15 cellular contexts compared by ENCODE assay signal in the genomic region with DNA sequence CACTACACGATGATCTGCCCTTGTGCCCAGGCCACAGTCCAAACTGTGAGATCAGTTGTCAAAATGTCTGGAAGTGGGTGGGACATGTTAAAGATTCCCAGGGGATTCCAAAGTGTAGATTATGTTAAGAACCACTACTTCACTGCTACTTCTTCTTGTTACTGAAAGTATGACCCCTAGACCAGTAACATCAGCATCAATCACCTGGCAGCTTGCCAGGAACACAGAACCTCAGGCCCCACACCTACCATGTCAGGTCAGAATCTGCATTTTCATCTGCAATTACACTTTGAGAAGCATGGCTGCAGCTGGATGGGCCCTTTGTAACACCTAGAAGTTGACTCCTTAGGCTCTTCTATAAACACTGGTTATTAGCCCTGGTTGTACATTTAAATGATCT. TPM values are rescaled to one million over a fixed set of nuclear protein-coding genes. Genes with fewer than 3 reads are reported as not detected.
DNase-seq lines count a peak whose midpoint lies in the region; ATAC-seq, FAIRE-seq and TF ChIP-seq lines count a peak whose summit lies in the region.
"Had no signal": no experiment of that assay in that cellular context is flagged by ENCODE, and none has a peak within 500 bp of the region (broad histone marks: within the 10 kb centered on the region; RNA-seq: fewer than 3 reads in every experiment).

No MANE protein-coding gene starts in this region.

- TF ChIP-seq POLR2A in HepG2 (IDR thresholded peaks at IDR 0.05; ENCODE audit: insufficient read depth in 1 of 2, low read depth in 2 of 2, low read length in 2 of 2) (no peak), right lobe of liver (IDR thresholded peaks at IDR 0.05) (no peak), adrenal gland (IDR thresholded peaks at IDR 0.05) (no peak)

- no peak overlapping the region for H3K4me3 ChIP-seq in HepG2 (replicated peaks in 1 of 3; ENCODE audit: insufficient read depth in 1 of 3, low read depth in 2 of 3, low read length in 3 of 3)
- no peak overlapping the region for H3K4me3 ChIP-seq in right lobe of liver
- no peak overlapping the region for H3K4me3 ChIP-seq in keratinocyte (ENCODE audit: control insufficient read depth in 2 of 3, extremely low read depth in 1 of 3, insufficient read depth in 2 of 3, low read depth in 1 of 3, low read length in 3 of 3)
- H3K4me3 ChIP-seq in adrenal gland, result no peak overlapping the region
- H3K4me3 ChIP-seq: A549, GM12878, HAP-1 had no signal

- TF ChIP-seq EP300 in HepG2 (IDR thresholded peaks at IDR 0.05; ENCODE audit: low read depth in 2 of 2, low read length in 2 of 2), result no peak
- TF ChIP-seq EP300 in HepG2 (CRISPR knock-in tag; IDR thresholded peaks at IDR 0.05; ENCODE audit: borderline replicate concordance), result no peak

- H2AFZ ChIP-seq in HepG2 (ENCODE audit: low read length), result no peak overlapping the region
- no peak overlapping the region for H2AFZ ChIP-seq in keratinocyte (ENCODE audit: control insufficient read depth, low read length)

- CTCF ChIA-PET in HepG2 (lab: Yijun Ruan, JAX; ENCODE audit: low intra/inter-chr PET ratio, low total read pairs), result no interaction called here

- POLR2A ChIA-PET in HepG2 (lab: Yijun Ruan, JAX), result no interaction called here

- intact Hi-C loops in HepG2 (cut with micrococcal nuclease; ENCODE audit: unreplicated experiment) (no loop called here), right lobe of liver (cut with DNase I) (no loop called here), adrenal gland (cut with DNase I) (no loop called here)

- no peak overlapping the region for H3K9ac ChIP-seq in HepG2 (ENCODE audit: insufficient read depth, low read depth, low read length)
- no peak overlapping the region for H3K9ac ChIP-seq in keratinocyte (ENCODE audit: control insufficient read depth, extremely low read depth, insufficient read depth, low read length)

- H4K20me1 ChIP-seq in HepG2 (ENCODE audit: insufficient read depth, low read length) (no peaks in the 10 kb centered on the region), keratinocyte (ENCODE audit: control insufficient read depth, extremely low read depth, insufficient read depth, low read length) (no peaks in the 10 kb centered on the region)

- H3K27ac ChIP-seq in HepG2 (ENCODE audit: extremely low read length, insufficient read depth, low read length) (no peak overlapping the region), right lobe of liver (no peak overlapping the region), keratinocyte (ENCODE audit: control insufficient read depth, insufficient read depth, low read length) (no peak overlapping the region), adrenal gland (no peak overlapping the region)
- H3K27ac ChIP-seq: A549 had no signal

- H3K27me3 ChIP-seq in HepG2 (ENCODE audit: control insufficient read depth in 1 of 2, insufficient read depth in 2 of 2, low read length in 2 of 2), result no peaks in the 10 kb centered on the region
- H3K27me3 ChIP-seq in right lobe of liver, result no peaks in the 10 kb centered on the region
- H3K27me3 ChIP-seq in keratinocyte (ENCODE audit: control insufficient read depth, extremely low read depth, insufficient read depth, low read length), result no peaks in the 10 kb centered on the region
- no peaks in the 10 kb centered on the region for H3K27me3 ChIP-seq in adrenal gland

- H3K4me2 ChIP-seq in HepG2 (ENCODE audit: low read depth, low read length) (no peak overlapping the region), keratinocyte (ENCODE audit: control insufficient read depth, extremely low read depth, insufficient read depth, low read depth, low read length) (no peak overlapping the region)
- H3K4me2 ChIP-seq: A549 had no signal

- WGBS in HepG2 (ENCODE audit: low lambda C conversion rate), result 0% methylated on average over 1 of the region's 1 CpG
- WGBS in right lobe of liver (ENCODE audit: insufficient coverage, low coverage, low lambda C conversion rate, missing lambda C conversion rate), result 40% methylated on average over 1 of the region's 1 CpG
- 67 to 73% (median 70%) methylated on average over 1 of the region's 1 CpG; no CpG with 5 or more reads in 1 of the 4 donors for WGBS in adrenal gland, 4 donors

- DNase-seq in HepG2 (ENCODE audit: low spot score) (no peak), right lobe of liver (no peak), NAMALWA (ENCODE audit: low spot score) (peak; percentile 23), keratinocyte (ENCODE audit: low read depth, low spot score) (no peak), adrenal gland (no peak), SW 1271 (lab: John Stamatoyannopoulos, UW) (no peak)
- DNase-seq: CD4-positive, CD25-positive, alpha-beta regulatory T cell; DMS79 had no signal

- no peaks in the 10 kb centered on the region for H3K4me1 ChIP-seq in HepG2 (ENCODE audit: insufficient read depth, low read length)
- no peaks in the 10 kb centered on the region for H3K4me1 ChIP-seq in right lobe of liver
- H3K4me1 ChIP-seq in keratinocyte (ENCODE audit: control insufficient read depth, extremely low read depth, insufficient read depth, low read length), result no peaks in the 10 kb centered on the region
- H3K4me1 ChIP-seq in adrenal gland (replicated peaks in 1 of 2), result no peaks in the 10 kb centered on the region
- H3K4me1 ChIP-seq: A549, HAP-1 had no signal

- H3K9me1 ChIP-seq in keratinocyte (ENCODE audit: control insufficient read depth, extremely low read depth, insufficient read depth, low read length), result no peaks in the 10 kb centered on the region

- TF ChIP-seq CTCF in HepG2 (CRISPR knock-in tag; IDR thresholded peaks at IDR 0.05), result no peak
- no peak for TF ChIP-seq CTCF in right lobe of liver (IDR thresholded peaks at IDR 0.05)
- TF ChIP-seq CTCF in keratinocyte (optimal IDR thresholded peaks at IDR 0.05 in 1 of 3, IDR thresholded peaks at IDR 0.05 in 1 of 3, conservative IDR thresholded peaks at IDR 0.05 in 1 of 3; ENCODE audit: extremely low read depth in 1 of 3, insufficient read depth in 2 of 3, low read length in 3 of 3), result no peak
- no peak for TF ChIP-seq CTCF in adrenal gland (IDR thresholded peaks at IDR 0.05)

- no peak for FAIRE-seq in HepG2 (lab: Jason Lieb, UNC)
- FAIRE-seq in keratinocyte (lab: Jason Lieb, UNC), result peak; percentile 51
- FAIRE-seq: A549, GM18507, H1 had no signal

- no peak for TF ChIP-seq RAD21 in HepG2 (CRISPR knock-in tag; IDR thresholded peaks at IDR 0.05)

- in situ Hi-C loops in HepG2 (cut with HindIII; ENCODE audit: extremely low pct_ligation_motif_present, low pct_unique_long_range_greater_than_20kb), result no loop called here

- ATAC-seq in HepG2 (no peak), right lobe of liver (no peak)
- ATAC-seq: A549, GM12878 had no signal

- dilution Hi-C loops in keratinocyte (cut with MboI; ENCODE audit: extremely low pct_ligation_motif_present, low sequenced_read_pairs), result no loop called here

- no TSS peak for BruUV-seq in HepG2 (replicated peaks; lab: Mats Ljungman, UMichigan)

- H3K9me3 ChIP-seq in HepG2 (ENCODE audit: low read length) (no peaks in the 10 kb centered on the region), right lobe of liver (no peaks in the 10 kb centered on the region), keratinocyte (ENCODE audit: control insufficient read depth, low read depth, low read length) (no peaks in the 10 kb centered on the region), adrenal gland (replicated peaks in 1 of 3) (no peaks in the 10 kb centered on the region)
- H3K9me3 ChIP-seq: A549, HAP-1 had no signal

- H3K79me2 ChIP-seq in HepG2 (ENCODE audit: insufficient read depth, low read length), result no peaks in the 10 kb centered on the region
- no peaks in the 10 kb centered on the region for H3K79me2 ChIP-seq in keratinocyte (ENCODE audit: control insufficient read depth, insufficient read depth, low read length)

- H3K36me3 ChIP-seq in HepG2 (replicated peaks in 1 of 2; ENCODE audit: control insufficient read depth in 1 of 2, insufficient read depth in 2 of 2, low read length in 2 of 2) (no peaks in the 10 kb centered on the region), right lobe of liver (no peaks in the 10 kb centered on the region), keratinocyte (ENCODE audit: control insufficient read depth in 2 of 2, extremely low read depth in 1 of 2, insufficient read depth in 2 of 2, low read length in 2 of 2) (no peaks in the 10 kb centered on the region), adrenal gland (replicated peaks in 1 of 2) (no peaks in the 10 kb centered on the region)
- H3K36me3 ChIP-seq: HAP-1 had no signal

RNA-seq across cellular contexts. Expression of a gene that starts 36.1 kb away (rescaled TPM):
- total RNA-seq in HepG2 (2016; rRNA removed; fragmentation: Illumina TruSeq; extraction: Trizol) (not detected in 2 replicates), right lobe of liver (not detected), adrenal gland (not detected)
- total RNA-seq in HepG2 (2016; cell fraction: cytosol; rRNA removed; fragmentation: Illumina TruSeq; extraction: Trizol; ENCODE audit: low read depth), result not detected in 2 replicates
- total RNA-seq in HepG2 (2016; cell fraction: insoluble cytoplasmic fraction; rRNA removed; fragmentation: Illumina TruSeq; extraction: Trizol), result not detected in 2 replicates
- not detected in 2 replicates for total RNA-seq in HepG2 (2016; cell fraction: membrane; rRNA removed; fragmentation: Illumina TruSeq; extraction: Trizol)
- total RNA-seq in HepG2 (2016; cell fraction: nucleus; rRNA removed; fragmentation: Illumina TruSeq; extraction: Trizol), result not detected in 2 replicates
- polyA plus RNA-seq in HepG2 (2011; rRNA removed) (not detected in 2 replicates), keratinocyte (not detected in 3 replicates), adrenal gland (not detected)
- polyA plus RNA-seq in HepG2 (2011; cell fraction: cytosol; rRNA removed), result not detected in 2 replicates
- not detected in 2 replicates for polyA plus RNA-seq in HepG2 (2011; cell fraction: nucleus; rRNA removed)
- polyA plus RNA-seq in HepG2 (2012), result not detected in 2 replicates
- not detected in 2 replicates for polyA plus RNA-seq in HepG2 (2016; cell fraction: cytosol; fragmentation: Illumina TruSeq; extraction: Trizol; ENCODE audit: low read depth)
- not detected in 2 replicates for polyA plus RNA-seq in HepG2 (2016; cell fraction: insoluble cytoplasmic fraction; fragmentation: Illumina TruSeq; extraction: Trizol; ENCODE audit: low read depth)
- polyA plus RNA-seq in HepG2 (2016; cell fraction: membrane; fragmentation: Illumina TruSeq; extraction: Trizol; ENCODE audit: low read depth), result not detected in 2 replicates
- polyA plus RNA-seq in HepG2 (2016; cell fraction: nucleus; fragmentation: Illumina TruSeq; extraction: Trizol; ENCODE audit: insufficient read depth, low read depth), result not detected in 2 replicates
- polyA minus RNA-seq in HepG2 (2011; rRNA and poly(A)+ RNA removed; ENCODE audit: low replicate concordance), result not detected in 2 replicates
- polyA minus RNA-seq in HepG2 (2011; cell fraction: cytosol; rRNA and poly(A)+ RNA removed), result not detected in 2 replicates
- not detected in 2 replicates for polyA minus RNA-seq in HepG2 (2011; cell fraction: nucleus; rRNA and poly(A)+ RNA removed)
- polyA plus RNA-seq in keratinocyte (2011; ENCODE audit: low read depth), result not detected
- polyA plus RNA-seq in keratinocyte (2011; cell fraction: cytosol; rRNA removed), result not detected in 2 replicates
- polyA plus RNA-seq in keratinocyte (2011; cell fraction: nucleus; rRNA removed), result not detected in 2 replicates
- polyA plus RNA-seq in keratinocyte (2012; ENCODE audit: low replicate concordance), result not detected in 2 replicates
- polyA minus RNA-seq in keratinocyte, result not detected in 3 replicates
- polyA minus RNA-seq in keratinocyte (2011; cell fraction: cytosol; rRNA and poly(A)+ RNA removed), result not detected
- polyA minus RNA-seq in keratinocyte (2011; cell fraction: nucleus; rRNA and poly(A)+ RNA removed), result not detected in 2 replicates
- total RNA-seq: CD4-positive, CD25-positive, alpha-beta regulatory T cell; GM12878; H1 had no signal
- polyA plus RNA-seq: A549; AG04450; BJ; CD4-positive, CD25-positive, alpha-beta regulatory T cell; H1 had no signal
